ENCODE assay signal across 22 cellular contexts in genomic region chr3:105653868-105654267, GRCh38.
DNase-seq lines count a peak whose midpoint lies in the region; ATAC-seq, FAIRE-seq and TF ChIP-seq lines count a peak whose summit lies in the region.
"Had no signal": no experiment of that assay in that cellular context is flagged by ENCODE, and none has a peak within 500 bp of the region (broad histone marks: within the 10 kb centered on the region; RNA-seq: fewer than 3 reads in every experiment).

No MANE protein-coding gene starts in this region.

- peak; percentile 26 for FAIRE-seq in keratinocyte (lab: Jason Lieb, UNC)
- FAIRE-seq: GM12892, GM18507, H1 had no signal

- no peaks in the 10 kb centered on the region for H3K9me3 Mint-ChIP-seq in activated naive CD8-positive, alpha-beta T cell treated with anti-CD3 and anti-CD28 coated beads, Interleukin-2, amount 50 U/mL, for 24 hours
- no peaks in the 10 kb centered on the region for H3K9me3 Mint-ChIP-seq in activated naive CD8-positive, alpha-beta T cell treated with anti-CD3 and anti-CD28 coated beads for 36 hours
- no peaks in the 10 kb centered on the region for H3K9me3 Mint-ChIP-seq in stimulated activated memory B cell treated with anti-CD40 and anti-IgM and Interleukin-4, amounts not matched to agents 10 μg/mL and 1 μg/mL and 100 μg/mL, for 72 hours
- H3K9me3 Mint-ChIP-seq: CD8-positive, alpha-beta T cell had no signal

- peaks cover 0 to 3% of the 10 kb centered on the region in 2 experiments for H3K36me3 ChIP-seq in keratinocyte (ENCODE audit: control insufficient read depth in 2 of 2, extremely low read depth in 1 of 2, insufficient read depth in 2 of 2, low read length in 2 of 2)
- H3K36me3 ChIP-seq in ascending aorta: peaks cover 4 to 13% of the 10 kb centered on the region in 2 donors
- H3K36me3 ChIP-seq: SJSA1 had no signal

- intact Hi-C loops in ascending aorta (cut with DNase I): no loop called here

- peaks cover 21% of the 10 kb centered on the region for H3K36me3 Mint-ChIP-seq in activated naive CD8-positive, alpha-beta T cell treated with anti-CD3 and anti-CD28 coated beads, Interleukin-2, amount 50 U/mL, for 24 hours (ENCODE audit: low read depth)
- H3K36me3 Mint-ChIP-seq in activated naive CD8-positive, alpha-beta T cell treated with anti-CD3 and anti-CD28 coated beads for 36 hours: peaks cover 20% of the 10 kb centered on the region
- peaks cover 8% of the 10 kb centered on the region for H3K36me3 Mint-ChIP-seq in T-helper 17 cell (ENCODE audit: low read depth)
- peaks cover 22% of the 10 kb centered on the region for H3K36me3 Mint-ChIP-seq in stimulated activated memory B cell treated with anti-CD40 and anti-IgM and Interleukin-4, amounts not matched to agents 10 μg/mL and 1 μg/mL and 100 μg/mL, for 72 hours

- no peaks in the 10 kb centered on the region for H3K9me1 ChIP-seq in keratinocyte (ENCODE audit: control insufficient read depth, extremely low read depth, insufficient read depth, low read length)

- no peaks in the 10 kb centered on the region for H4K20me1 ChIP-seq in keratinocyte (ENCODE audit: control insufficient read depth, extremely low read depth, insufficient read depth, low read length)

- H3K27ac ChIP-seq in keratinocyte (ENCODE audit: control insufficient read depth, insufficient read depth, low read length) (no peak overlapping the region), ascending aorta (no peak overlapping the region)
- H3K27ac ChIP-seq: SJSA1 had no signal

- H3K4me3 ChIP-seq in keratinocyte (ENCODE audit: control insufficient read depth in 2 of 3, extremely low read depth in 1 of 3, insufficient read depth in 2 of 3, low read depth in 1 of 3, low read length in 3 of 3) (no peak overlapping the region), ascending aorta (no peak overlapping the region)
- H3K4me3 ChIP-seq: SJSA1 had no signal

- H3K27me3 ChIP-seq in keratinocyte (ENCODE audit: control insufficient read depth, extremely low read depth, insufficient read depth, low read length) (no peaks in the 10 kb centered on the region), ascending aorta (no peaks in the 10 kb centered on the region)
- H3K27me3 ChIP-seq: SJSA1 had no signal

- no peak for DNase-seq in activated naive CD8-positive, alpha-beta T cell treated with anti-CD3 and anti-CD28 coated beads, Interleukin-2, amount 50 U/mL, for 24 hours
- no peak for DNase-seq in activated naive CD8-positive, alpha-beta T cell treated with anti-CD3 and anti-CD28 coated beads for 36 hours
- no peak for DNase-seq in T-helper 17 cell
- no peak for DNase-seq in keratinocyte (ENCODE audit: low read depth, low spot score)
- no peak for DNase-seq in amniotic stem cell (lab: John Stamatoyannopoulos, UW)
- DNase-seq in AG08395 (ENCODE audit: low spot score): no peak
- DNase-seq in ascending aorta (ENCODE audit: low spot score in 2 of 2): no peak
- DNase-seq: 8988T; AML-193; C1 segment of cervical spinal cord; CD8-positive, alpha-beta T cell; DND-41; KG1; NCI-H1092 treated with DMSO at 0.1 percent for 48 hours; NCI-H1436 treated with DMSO at 0.1 percent for 48 hours; NCI-H1930 had no signal

- dilution Hi-C loops in keratinocyte (cut with MboI; ENCODE audit: extremely low pct_ligation_motif_present, low sequenced_read_pairs): no loop called here

- ATAC-seq in activated naive CD8-positive, alpha-beta T cell treated with anti-CD3 and anti-CD28 coated beads, Interleukin-2, amount 50 U/mL, for 24 hours: peak; percentile 42
- no peak for ATAC-seq in T-helper 17 cell
- ATAC-seq in stimulated activated memory B cell treated with anti-CD40 and anti-IgM and Interleukin-4, amounts not matched to agents 10 μg/mL and 1 μg/mL and 100 μg/mL, for 72 hours: peak; percentile 20
- ATAC-seq: CD8-positive, alpha-beta T cell; HCT116 had no signal

- no peak overlapping the region for H3K4me3 Mint-ChIP-seq in activated naive CD8-positive, alpha-beta T cell treated with anti-CD3 and anti-CD28 coated beads, Interleukin-2, amount 50 U/mL, for 24 hours
- no peak overlapping the region for H3K4me3 Mint-ChIP-seq in activated naive CD8-positive, alpha-beta T cell treated with anti-CD3 and anti-CD28 coated beads for 36 hours
- H3K4me3 Mint-ChIP-seq in T-helper 17 cell: no peak overlapping the region
- H3K4me3 Mint-ChIP-seq in stimulated activated memory B cell treated with anti-CD40 and anti-IgM and Interleukin-4, amounts not matched to agents 10 μg/mL and 1 μg/mL and 100 μg/mL, for 72 hours: no peak overlapping the region
- H3K4me3 Mint-ChIP-seq: CD8-positive, alpha-beta T cell had no signal

- H3K9me3 ChIP-seq in T-helper 17 cell (ENCODE audit: control insufficient read depth, low read length, poor library complexity, severe bottlenecking) (no peaks in the 10 kb centered on the region), keratinocyte (ENCODE audit: control insufficient read depth, low read depth, low read length) (no peaks in the 10 kb centered on the region), ascending aorta (no peaks in the 10 kb centered on the region)
- H3K9me3 ChIP-seq: SJSA1 had no signal

- no peak overlapping the region for H2AFZ ChIP-seq in keratinocyte (ENCODE audit: control insufficient read depth, low read length)

- H3K27me3 Mint-ChIP-seq in activated naive CD8-positive, alpha-beta T cell treated with anti-CD3 and anti-CD28 coated beads, Interleukin-2, amount 50 U/mL, for 24 hours: no peaks in the 10 kb centered on the region
- no peaks in the 10 kb centered on the region for H3K27me3 Mint-ChIP-seq in activated naive CD8-positive, alpha-beta T cell treated with anti-CD3 and anti-CD28 coated beads for 36 hours
- no peaks in the 10 kb centered on the region for H3K27me3 Mint-ChIP-seq in T-helper 17 cell
- no peaks in the 10 kb centered on the region for H3K27me3 Mint-ChIP-seq in stimulated activated memory B cell treated with anti-CD40 and anti-IgM and Interleukin-4, amounts not matched to agents 10 μg/mL and 1 μg/mL and 100 μg/mL, for 72 hours

- H3K27ac Mint-ChIP-seq in activated naive CD8-positive, alpha-beta T cell treated with anti-CD3 and anti-CD28 coated beads, Interleukin-2, amount 50 U/mL, for 24 hours: no peak overlapping the region
- no peak overlapping the region for H3K27ac Mint-ChIP-seq in activated naive CD8-positive, alpha-beta T cell treated with anti-CD3 and anti-CD28 coated beads for 36 hours
- H3K27ac Mint-ChIP-seq in T-helper 17 cell: peak overlapping the region; percentile 27
- no peak overlapping the region for H3K27ac Mint-ChIP-seq in stimulated activated memory B cell treated with anti-CD40 and anti-IgM and Interleukin-4, amounts not matched to agents 10 μg/mL and 1 μg/mL and 100 μg/mL, for 72 hours
- H3K27ac Mint-ChIP-seq: CD8-positive, alpha-beta T cell had no signal

- no peaks in the 10 kb centered on the region for H3K4me1 ChIP-seq in keratinocyte (ENCODE audit: control insufficient read depth, extremely low read depth, insufficient read depth, low read length)
- H3K4me1 ChIP-seq in ascending aorta: peaks cover 0 to 14% of the 10 kb centered on the region in 2 donors
- H3K4me1 ChIP-seq: SJSA1 had no signal

- H3K79me2 ChIP-seq in keratinocyte (ENCODE audit: control insufficient read depth, insufficient read depth, low read length): no peaks in the 10 kb centered on the region

- H3K4me1 Mint-ChIP-seq in activated naive CD8-positive, alpha-beta T cell treated with anti-CD3 and anti-CD28 coated beads, Interleukin-2, amount 50 U/mL, for 24 hours: no peaks in the 10 kb centered on the region
- no peaks in the 10 kb centered on the region for H3K4me1 Mint-ChIP-seq in activated naive CD8-positive, alpha-beta T cell treated with anti-CD3 and anti-CD28 coated beads for 36 hours
- H3K4me1 Mint-ChIP-seq in T-helper 17 cell: no peaks in the 10 kb centered on the region
- H3K4me1 Mint-ChIP-seq in stimulated activated memory B cell treated with anti-CD40 and anti-IgM and Interleukin-4, amounts not matched to agents 10 μg/mL and 1 μg/mL and 100 μg/mL, for 72 hours: peaks cover 6% of the 10 kb centered on the region

- H3K9ac ChIP-seq in keratinocyte (ENCODE audit: control insufficient read depth, extremely low read depth, insufficient read depth, low read length): no peak overlapping the region

- no peak overlapping the region for H3K4me2 ChIP-seq in keratinocyte (ENCODE audit: control insufficient read depth, extremely low read depth, insufficient read depth, low read depth, low read length)

- TF ChIP-seq CTCF in keratinocyte (optimal IDR thresholded peaks at IDR 0.05 in 1 of 3, IDR thresholded peaks at IDR 0.05 in 1 of 3, conservative IDR thresholded peaks at IDR 0.05 in 1 of 3; ENCODE audit: extremely low read depth in 1 of 3, insufficient read depth in 2 of 3, low read length in 3 of 3) (no peak), ascending aorta (IDR thresholded peaks at IDR 0.05) (no peak)
